22 cellular contexts compared by ENCODE assay signal in genomic region chr18:35619941-35620340, GRCh38. TPM values are rescaled to one million over a fixed set of nuclear protein-coding genes. Genes with fewer than 3 reads are reported as not detected.
A peak's percentile ranks its signal among the peaks of the same experiment; 100 is the strongest.
DNase-seq lines count a peak whose midpoint lies in the region; ATAC-seq, FAIRE-seq and TF ChIP-seq lines count a peak whose summit lies in the region.
"Had no signal": no experiment of that assay in that cellular context is flagged by ENCODE, and none has a peak within 500 bp of the region (broad histone marks: within the 10 kb centered on the region; RNA-seq: fewer than 3 reads in every experiment).

No MANE protein-coding gene starts in this region.

- H3K4me3 ChIP-seq in GM23338, result no peak overlapping the region
- no peak overlapping the region for H3K4me3 ChIP-seq in SK-N-MC
- H3K4me3 ChIP-seq in endothelial cell of umbilical vein (replicated peaks in 1 of 3; ENCODE audit: insufficient read depth in 1 of 3, low read depth in 1 of 3, low read length in 3 of 3), result no peak overlapping the region
- H3K4me3 ChIP-seq in skeletal muscle tissue (ENCODE audit: low read length in 3 of 3), result no peak overlapping the region
- H3K4me3 ChIP-seq: gastrocnemius medialis, tibial nerve had no signal

- H3F3A ChIP-seq in GM23338 (replicated peaks; ENCODE audit: low read depth), result no peaks in the 10 kb centered on the region

- H3K9ac ChIP-seq in SK-N-MC (ENCODE audit: insufficient read length) (no peak overlapping the region), endothelial cell of umbilical vein (replicated peaks; ENCODE audit: extremely low read depth, insufficient read depth, low read length) (peak overlapping the region; percentile 26), skeletal muscle tissue (ENCODE audit: low read depth in 1 of 3, low read length in 3 of 3) (no peak overlapping the region)

- intact Hi-C loops in endothelial cell of umbilical vein (cut with micrococcal nuclease), result loop anchor here (10.0 kb wide), 1 partner anchor 545 kb away; no protein-coding TSS in a partner anchor

- H3K27ac Mint-ChIP-seq in GM23338, result no peak overlapping the region

- H3K4me3 Mint-ChIP-seq in GM23338, result no peak overlapping the region

- H3K36me3 ChIP-seq in GM23338 (ENCODE audit: insufficient read depth) (no peaks in the 10 kb centered on the region), SK-N-MC (ENCODE audit: insufficient read depth, low read length) (no peaks in the 10 kb centered on the region), endothelial cell of umbilical vein (ENCODE audit: control insufficient read depth in 2 of 2, extremely low read depth in 1 of 2, insufficient read depth in 2 of 2, low read length in 2 of 2) (no peaks in the 10 kb centered on the region), skeletal muscle tissue (ENCODE audit: control insufficient read depth in 3 of 3, insufficient read depth in 3 of 3, low read length in 3 of 3) (no peaks in the 10 kb centered on the region)
- H3K36me3 ChIP-seq: gastrocnemius medialis, tibial nerve had no signal

- H3K27ac ChIP-seq in GM23338 (ENCODE audit: low read depth) (peak overlapping the region; percentile 28; the same call in 1 of the 2 replicates), SK-N-MC (peak overlapping the region; percentile 92), endothelial cell of umbilical vein (ENCODE audit: insufficient read depth, low read depth, low read length) (peak overlapping the region; percentile 68), skeletal muscle tissue (ENCODE audit: low read depth, low read length) (peak overlapping the region; percentile 51)
- H3K27ac ChIP-seq: VCaP had no signal

- H4K20me1 ChIP-seq in GM23338 (replicated peaks; ENCODE audit: insufficient read depth) (no peaks in the 10 kb centered on the region), endothelial cell of umbilical vein (replicated peaks; ENCODE audit: control insufficient read depth, extremely low read depth, insufficient read depth, low read length) (peaks cover 7% of the 10 kb centered on the region)

- H3K4me1 ChIP-seq in GM23338 (ENCODE audit: insufficient read depth) (peaks cover 37% of the 10 kb centered on the region), endothelial cell of umbilical vein (ENCODE audit: control insufficient read depth, extremely low read depth, insufficient read depth, low read length) (peaks cover 69% of the 10 kb centered on the region), skeletal muscle tissue (ENCODE audit: control insufficient read depth in 3 of 3, insufficient read depth in 3 of 3, low read length in 3 of 3) (peaks cover 19 to 49% (median 35%) of the 10 kb centered on the region in 3 donors)

- H3K27me3 ChIP-seq in GM23338 (ENCODE audit: insufficient read depth), result no peaks in the 10 kb centered on the region
- H3K27me3 ChIP-seq in endothelial cell of umbilical vein (ENCODE audit: control insufficient read depth in 2 of 2, insufficient read depth in 2 of 2, low read length in 2 of 2), result no peaks in the 10 kb centered on the region
- no peaks in the 10 kb centered on the region for H3K27me3 ChIP-seq in skeletal muscle tissue (ENCODE audit: control insufficient read depth in 3 of 3, insufficient read depth in 3 of 3, low read length in 3 of 3)
- H3K27me3 ChIP-seq: gastrocnemius medialis, tibial nerve had no signal

- H3K9me3 ChIP-seq in SK-N-MC (ENCODE audit: low read depth, low read length) (0 out of 2 replicates have a peak, but pooled peaks cover 6% of the 10 kb centered on the region), endothelial cell of umbilical vein (replicated peaks; ENCODE audit: control insufficient read depth, insufficient read depth, low read length) (no peaks in the 10 kb centered on the region), skeletal muscle tissue (ENCODE audit: control insufficient read depth in 3 of 3, low read length in 3 of 3) (no peaks in the 10 kb centered on the region)
- H3K9me3 ChIP-seq: gastrocnemius medialis, tibial nerve had no signal

- DNase-seq in GM23338 (ENCODE audit: low spot score) (no peak), SK-N-MC (ENCODE audit: low read depth, low spot score) (no peak), endothelial cell of umbilical vein (ENCODE audit: low read depth, low spot score) (peak; percentile 50), mucosa of gallbladder (ENCODE audit: low spot score) (no peak), NCI-H1092 (lab: John Stamatoyannopoulos, UW) (no peak)
- DNase-seq in effector CD4-positive, alpha-beta T cell, result no peak
- DNase-seq: activated CD4-positive, alpha-beta T cell treated with anti-CD3 and anti-CD28 coated beads, Interleukin-2, amount 50 U/mL, for 48 hours; activated T-cell treated with anti-CD3 and anti-CD28 coated beads for 4 hours; kidney; NCI-H1417 treated with DMSO at 0.1 percent for 48 hours; NCI-H2171; NCI-H526; retina; Right ventricle myocardium superior; stimulated activated CD4-positive, alpha-beta T cell treated with anti-CD3 and anti-CD28 coated beads, Interleukin-15, amount 100 ng/mL, for 24 hours; T-helper 1 cell had no signal

- TF ChIP-seq CTCF in GM23338 (conservative IDR thresholded peaks at IDR 0.05; ENCODE audit: low read depth in 2 of 2) (no peak), endothelial cell of umbilical vein (IDR thresholded peaks at IDR 0.05; ENCODE audit: extremely low read depth in 1 of 2, insufficient read depth in 1 of 2, low read depth in 1 of 2, low read length in 2 of 2) (no peak)

- H3K9me2 ChIP-seq in GM23338 (ENCODE audit: insufficient read depth), result no peaks in the 10 kb centered on the region

- H2AFZ ChIP-seq in GM23338 (no peak overlapping the region), endothelial cell of umbilical vein (ENCODE audit: low read depth, low read length) (no peak overlapping the region)

- no peak for TF ChIP-seq POLR2A in endothelial cell of umbilical vein (IDR thresholded peaks at IDR 0.05; ENCODE audit: low read depth, low read length)

- H3K79me2 ChIP-seq in GM23338 (replicated peaks; ENCODE audit: insufficient read depth) (peaks cover 62% of the 10 kb centered on the region), endothelial cell of umbilical vein (ENCODE audit: control insufficient read depth, insufficient read depth, low read length) (peaks cover 93% of the 10 kb centered on the region)

- H3K9me1 ChIP-seq in endothelial cell of umbilical vein (replicated peaks; ENCODE audit: control insufficient read depth, extremely low read depth, insufficient read depth, low read length), result no peaks in the 10 kb centered on the region

- no peak for ATAC-seq in GM23338

- H3K4me2 ChIP-seq in GM23338, result no peak overlapping the region
- peak overlapping the region; percentile 74 for H3K4me2 ChIP-seq in endothelial cell of umbilical vein (ENCODE audit: insufficient read depth, low read length)

- BruUV-seq in endothelial cell of umbilical vein (replicated peaks; lab: Mats Ljungman, UMichigan), result no TSS peak

- no peak for FAIRE-seq in endothelial cell of umbilical vein (lab: Jason Lieb, UNC)
- FAIRE-seq: D721Med, H1, kidney had no signal

- peaks cover under 1% of the 10 kb centered on the region; the same call in 1 of the 3 replicates for H3K9me3 Mint-ChIP-seq in GM23338

- no peaks in the 10 kb centered on the region for H3K27me3 Mint-ChIP-seq in GM23338 (ENCODE audit: insufficient read depth, low read depth, poor library complexity)

- H3K36me3 Mint-ChIP-seq in GM23338 (ENCODE audit: low read depth), result peaks cover under 1% of the 10 kb centered on the region; the same call in 1 of the 3 replicates

- peaks cover 4% of the 10 kb centered on the region for H3K4me1 Mint-ChIP-seq in GM23338

- POLR2A ChIA-PET in endothelial cell of umbilical vein (lab: Charles Lee), result no interaction called here

- CTCF ChIA-PET in endothelial cell of umbilical vein (lab: Charles Lee), result interaction anchor here (1.0 to 1.9 kb wide), 3 partner anchors 11 to 161 kb away, joined by 3 to 4 read pairs (median 3); no protein-coding TSS in a partner anchor

- dilution Hi-C loops in endothelial cell of umbilical vein (cut with MboI; ENCODE audit: extremely low pct_ligation_motif_present, low sequenced_read_pairs), result no loop called here

TF ChIP-seq in GM23338, 12 proteins besides CTCF, POLR2A, EP300 and RAD21 (continues in another document):
- no peak for TF ChIP-seq ZNF331 (CRISPR knock-in tag; IDR thresholded peaks at IDR 0.05; ENCODE audit: low read depth)

TF ChIP-seq in endothelial cell of umbilical vein, 7 proteins besides CTCF, POLR2A, EP300 and RAD21:
- no peak for TF ChIP-seq MYC (IDR thresholded peaks at IDR 0.05; ENCODE audit: low read depth, low read length)

RNA-seq across cellular contexts. Expression of gene GALNT1, which starts 38.4 kb away (rescaled TPM):
- 60.8 and 67.4 TPM in 2 replicates for total RNA-seq in GM23338 (2014; rRNA removed; shearing (Covaris generic))
- 36.4 and 37.4 TPM in 2 replicates for polyA plus RNA-seq in GM23338 (2016; fragmentation: Nextera tagmentation; extraction: Ambion mirVana)
- total RNA-seq in endothelial cell of umbilical vein, result 337 and 360 TPM in 2 replicates
- 67.7 and 89.9 TPM in 2 replicates for polyA plus RNA-seq in endothelial cell of umbilical vein
- polyA plus RNA-seq in endothelial cell of umbilical vein (2011; cell fraction: cytosol; rRNA removed), result 139 and 144 TPM in 2 replicates
- 61.6 and 91.9 TPM in 2 replicates for polyA plus RNA-seq in endothelial cell of umbilical vein (2011; cell fraction: nucleus; rRNA removed)
- 237 and 304 TPM in 2 replicates for polyA plus RNA-seq in endothelial cell of umbilical vein (2012)
- 254 and 269 TPM in 2 replicates for polyA minus RNA-seq in endothelial cell of umbilical vein
- 19.5 TPM for polyA minus RNA-seq in endothelial cell of umbilical vein (2011; cell fraction: cytosol; rRNA and poly(A)+ RNA removed)
- 119 and 168 TPM in 2 replicates for polyA minus RNA-seq in endothelial cell of umbilical vein (2011; cell fraction: nucleus; rRNA and poly(A)+ RNA removed)
- 60.0 TPM for total RNA-seq in skeletal muscle tissue
- total RNA-seq in mucosa of gallbladder, result 72.7 TPM

Comparison
In these comparisons a context has a peak if more than half of its experiments do, and no peak if none do; other contexts are left out.
1. H3K27ac ChIP-seq: peak in every context shown above with its lines; median percentile 92 in SK-N-MC; 68 in endothelial cell of umbilical vein; 51 in skeletal muscle tissue; 28 in GM23338.